ENCODE assay signal across 6 cellular contexts in the genomic region with DNA sequence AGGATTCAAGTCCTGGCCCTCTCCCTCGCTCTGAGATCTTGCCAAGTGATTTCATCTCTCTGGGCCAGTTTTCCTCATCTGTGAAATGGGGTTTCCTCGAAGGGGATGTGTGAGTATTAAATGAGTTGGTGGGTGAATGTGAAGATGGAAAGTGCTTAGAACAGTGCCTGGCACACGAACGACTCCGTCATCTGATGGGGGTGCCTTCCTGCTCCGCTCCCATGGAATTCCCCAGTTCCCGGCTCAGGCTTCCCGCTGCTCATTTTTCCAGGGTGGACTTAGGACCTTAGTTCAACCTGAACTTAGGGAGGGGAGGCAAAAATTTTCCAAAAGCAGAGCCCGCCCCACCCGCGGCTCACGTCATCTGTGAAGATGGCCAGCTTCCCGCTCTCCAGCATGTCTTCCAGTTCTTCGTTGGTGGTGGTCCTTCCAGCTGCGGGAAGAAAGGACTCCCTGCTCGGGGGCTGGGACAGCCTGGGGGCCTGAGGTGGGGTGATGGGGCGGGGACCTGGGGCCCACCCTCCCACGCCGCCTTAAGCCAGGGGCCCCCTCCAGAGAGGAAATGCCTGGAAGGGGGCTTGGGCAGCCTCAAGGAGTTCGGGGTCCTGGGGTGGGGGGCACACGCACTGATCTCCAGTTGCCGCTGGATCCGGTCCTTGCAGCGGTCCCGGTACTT. TPM values are rescaled to one million over a fixed set of nuclear protein-coding genes. Genes with fewer than 3 reads are reported as not detected.
A peak's percentile ranks its signal among the peaks of the same experiment; 100 is the strongest.
DNase-seq lines count a peak whose midpoint lies in the region; ATAC-seq and TF ChIP-seq lines count a peak whose summit lies in the region.

No MANE protein-coding gene starts in this region.

- H2AFZ ChIP-seq in hepatocyte = peak overlapping the region; percentile 20

- in situ Hi-C loops in GM13977 (cut with MboI; ENCODE audit: low pct_unique_long_range_greater_than_20kb, low sequenced_read_pairs, unreplicated experiment) = no loop called here

- peak overlapping the region; percentile 68 for H3K9ac ChIP-seq in NT2/D1 (ENCODE audit: insufficient read length, low read depth)

- H3K4me3 ChIP-seq in NT2/D1 (ENCODE audit: insufficient read length, low read depth) (peak overlapping the region; percentile 46), hepatocyte (peak overlapping the region; percentile 47)

- peak overlapping the region; percentile 90 for H3K27ac ChIP-seq in hepatocyte

- H3K79me2 ChIP-seq in hepatocyte = no peaks in the 10 kb centered on the region

- no peaks in the 10 kb centered on the region for H3K36me3 ChIP-seq in NT2/D1 (ENCODE audit: insufficient read depth, insufficient read length, low read length)
- H3K36me3 ChIP-seq in hepatocyte (replicated peaks; ENCODE audit: insufficient read depth, low read depth) = no peaks in the 10 kb centered on the region

- H3K4me1 ChIP-seq in NT2/D1 (ENCODE audit: insufficient read depth, insufficient read length) = peaks cover 14% of the 10 kb centered on the region
- H3K4me1 ChIP-seq in hepatocyte (ENCODE audit: insufficient read depth) = peaks cover 26% of the 10 kb centered on the region

- H3K9me3 ChIP-seq in NT2/D1 (ENCODE audit: insufficient read depth, low read length) = no peaks in the 10 kb centered on the region
- no peaks in the 10 kb centered on the region for H3K9me3 ChIP-seq in hepatocyte (ENCODE audit: low read depth)

- peak; percentile 41 for DNase-seq in AG08395 (ENCODE audit: low spot score)
- DNase-seq in NT2/D1 (ENCODE audit: low read depth, low spot score) = no peak
- DNase-seq in hepatocyte (ENCODE audit: low spot score) = peak; percentile 64
- DNase-seq in GM13977 (ENCODE audit: low spot score) = no peak

- ATAC-seq in GM19023 (IDR thresholded peaks at IDR 0.05; ENCODE audit: unreplicated experiment) = no peak
- no peak for ATAC-seq in GM18873 (IDR thresholded peaks at IDR 0.05; ENCODE audit: low FRiP score, unreplicated experiment)

- 32% methylated on average over 20 of the region's 25 CpGs for WGBS in hepatocyte (ENCODE audit: low lambda C conversion rate, missing lambda C conversion rate)

- peak overlapping the region; percentile 96 for H3K4me2 ChIP-seq in hepatocyte

- TF ChIP-seq CTCF in hepatocyte (IDR thresholded peaks at IDR 0.05; ENCODE audit: poor library complexity) = no peak
- TF ChIP-seq CTCF in GM13977 (IDR thresholded peaks at IDR 0.05; ENCODE audit: extremely low read depth, insufficient read depth, missing control alignments) = no peak

- H3K27me3 ChIP-seq in NT2/D1 (ENCODE audit: insufficient read depth, insufficient read length) = no peaks in the 10 kb centered on the region
- H3K27me3 ChIP-seq in hepatocyte = peaks cover 4% of the 10 kb centered on the region

- H3K9me2 ChIP-seq in hepatocyte (replicated peaks; ENCODE audit: insufficient read depth) = no peaks in the 10 kb centered on the region

- H4K20me1 ChIP-seq in hepatocyte (ENCODE audit: insufficient read depth, poor library complexity, severe bottlenecking) = no peaks in the 10 kb centered on the region

RNA-seq across cellular contexts. Expression of gene HSD3B7, which starts 11.5 kb away (rescaled TPM):
- 17.5 and 18.1 TPM in 2 replicates for total RNA-seq in hepatocyte
- polyA plus RNA-seq in hepatocyte = 16.7 and 20.8 TPM in 2 replicates

RNA-seq across cellular contexts. Expression of gene STX1B, which starts 14.0 kb away (rescaled TPM):
- 0.87 and 1.6 TPM in 2 replicates for total RNA-seq in hepatocyte
- 2.0 and 2.7 TPM in 2 replicates for polyA plus RNA-seq in hepatocyte

RNA-seq across cellular contexts. Expression of gene STX4, which starts 36.9 kb away (rescaled TPM):
- total RNA-seq in hepatocyte = 23.2 and 25.9 TPM in 2 replicates
- 72.4 and 90.4 TPM in 2 replicates for polyA plus RNA-seq in hepatocyte

RNA-seq across cellular contexts. Expression of gene SETD1A, which starts 38.9 kb away (rescaled TPM):
- 1.8 and 2.7 TPM in 2 replicates for total RNA-seq in hepatocyte
- polyA plus RNA-seq in hepatocyte = 2.2 and 2.3 TPM in 2 replicates

RNA-seq across cellular contexts. Expression of gene ORAI3, which starts 47.6 kb away (rescaled TPM):
- total RNA-seq in hepatocyte = 42.4 and 52.5 TPM in 2 replicates
- 54.0 and 56.9 TPM in 2 replicates for polyA plus RNA-seq in hepatocyte

Comparison
In these comparisons a context has a peak if more than half of its experiments do, and no peak if none do; other contexts are left out.
1. DNase-seq: peak in AG08395 (single experiment) and hepatocyte (single experiment); none in NT2/D1 (single experiment) and GM13977 (single experiment).